In genomic region chr22:42716221-42716620, GRCh38 we compare ENCODE assay signal across 9 cellular contexts.
A peak's percentile ranks its signal among the peaks of the same experiment; 100 is the strongest.
DNase-seq lines count a peak whose midpoint lies in the region; ATAC-seq and TF ChIP-seq lines count a peak whose summit lies in the region.
"Had no signal": no experiment of that assay in that cellular context is flagged by ENCODE, and none has a peak within 500 bp of the region (broad histone marks: within the 10 kb centered on the region; RNA-seq: fewer than 3 reads in every experiment).

No MANE protein-coding gene starts in this region.

- H3K27ac ChIP-seq in coronary artery, result peak overlapping the region in 1 of 2 donors; percentile 56

- no peak for TF ChIP-seq CTCF in coronary artery (IDR thresholded peaks at IDR 0.05)

- DNase-seq in COLO829 (ENCODE audit: low spot score) (peak; percentile 26), glomerular visceral epithelial cell (ENCODE audit: extremely low spot score) (peak; percentile 79), coronary artery (ENCODE audit: low spot score) (no peak), HuH-7.5 (ENCODE audit: low spot score) (no peak)
- no peak for DNase-seq in activated T-cell treated with anti-CD3 and anti-CD28 coated beads, Interleukin-2, amount 50 U/mL, for 48 hours
- DNase-seq: left lung had no signal

- no peak overlapping the region for H3K4me3 ChIP-seq in coronary artery
- H3K4me3 ChIP-seq: left lung had no signal

- ATAC-seq in GM19468 (IDR thresholded peaks at IDR 0.05; ENCODE audit: extremely low read depth, unreplicated experiment) (peak; percentile 19), HG03378 (IDR thresholded peaks at IDR 0.05; ENCODE audit: unreplicated experiment) (peak; percentile 35), HG03442 (IDR thresholded peaks at IDR 0.05; ENCODE audit: unreplicated experiment) (no peak)
- ATAC-seq: left lung had no signal

Comparison
In these comparisons a context has a peak if more than half of its experiments do, and no peak if none do; other contexts are left out.
1. DNase-seq: peak in COLO829 (single experiment) and glomerular visceral epithelial cell (single experiment); none in coronary artery (single experiment), HuH-7.5 (single experiment) and activated T-cell treated with anti-CD3 and anti-CD28 coated beads, Interleukin-2, amount 50 U/mL, for 48 hours (0 of 2).